In the genomic region with DNA sequence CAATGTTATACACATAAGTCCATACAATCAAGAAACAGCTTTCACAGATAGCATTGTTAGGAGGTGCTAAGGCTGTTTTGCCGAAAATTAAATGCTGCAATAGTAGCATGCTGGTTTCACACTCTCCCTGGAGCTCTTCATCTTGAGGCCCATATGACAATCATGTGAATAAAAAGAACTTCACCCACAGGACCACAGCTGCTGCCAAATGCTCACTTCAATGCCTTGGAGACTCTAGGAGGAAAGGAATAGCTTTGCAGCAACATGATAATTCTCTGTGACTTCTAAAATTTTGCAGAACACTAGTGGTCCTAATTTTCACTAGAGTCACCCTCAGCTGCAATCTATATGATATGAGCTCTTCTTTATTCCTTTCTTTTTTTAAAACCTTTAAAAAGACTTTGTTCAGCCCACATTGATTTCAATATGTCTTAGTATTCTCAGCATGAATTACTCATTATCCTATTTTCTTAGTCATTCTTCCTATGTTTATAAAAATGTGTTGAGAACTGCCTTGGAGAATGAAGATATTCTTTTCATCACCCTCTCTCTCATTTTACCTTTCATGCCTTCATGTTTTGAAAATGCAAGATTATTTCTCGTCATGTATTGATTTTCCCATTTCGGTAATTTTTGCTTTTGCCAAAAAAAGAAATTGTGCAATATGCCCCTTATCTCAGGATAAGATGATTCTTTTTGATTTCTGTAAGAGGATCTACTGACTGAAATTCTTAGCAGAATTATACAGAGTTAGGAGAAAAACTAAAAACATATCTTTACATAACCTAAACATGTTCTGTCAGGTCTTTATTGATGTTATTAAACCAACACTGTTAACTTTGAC, we compare ENCODE assay signal across 24 cellular contexts.
DNase-seq lines count a peak whose midpoint lies in the region; ATAC-seq, FAIRE-seq and TF ChIP-seq lines count a peak whose summit lies in the region.
"Had no signal": no experiment of that assay in that cellular context is flagged by ENCODE, and none has a peak within 500 bp of the region (broad histone marks: within the 10 kb centered on the region; RNA-seq: fewer than 3 reads in every experiment).

No MANE protein-coding gene starts in this region.

- H3K9me3 Mint-ChIP-seq in glutamatergic neuron (ENCODE audit: unreplicated experiment) (peaks cover 2% of the 10 kb centered on the region), GM23338 (no peaks in the 10 kb centered on the region)
- no peaks in the 10 kb centered on the region for H3K9me3 Mint-ChIP-seq in activated naive CD4-positive, alpha-beta T cell treated with anti-CD3 and anti-CD28 coated beads, Interleukin-2, amount 50 U/mL, for 72 hours
- H3K9me3 Mint-ChIP-seq: activated T-helper 1 cell treated with anti-CD3 and anti-CD28 coated beads, Interleukin-12 subunit alpha, Interleukin-12 subunit beta, Interleukin-2, Interleukin-4 antibody, amounts not matched to agents 30 ng/mL and 10 ng/mL and 1 ng/mL, durations not matched to agents 14 hours and 24 hours and 36 hours; stimulated activated memory B cell treated with anti-CD40 and anti-IgM and Interleukin-4, amounts not matched to agents 10 μg/mL and 1 μg/mL and 100 μg/mL, for 72 hours had no signal

- H3K4me2 ChIP-seq in IMR-90 (ENCODE audit: low read depth, low read length) (peak overlapping the region; percentile 52; the same call in 1 of the 2 replicates), GM23338 (no peak overlapping the region)

- H4K20me1 ChIP-seq in IMR-90 (ENCODE audit: insufficient read depth, low read length) (no peaks in the 10 kb centered on the region), GM23338 (replicated peaks; ENCODE audit: insufficient read depth) (no peaks in the 10 kb centered on the region)

- H2BK15ac ChIP-seq in IMR-90 (ENCODE audit: low read depth, low read length), result peak overlapping the region; percentile 25; the same call in 1 of the 3 replicates

- no TSS peak for BruUV-seq in IMR-90 (replicated peaks; lab: Mats Ljungman, UMichigan)

- H3K79me2 ChIP-seq in ACC112 (ENCODE audit: control insufficient read depth, insufficient read depth, low read length, unreplicated experiment) (no peaks in the 10 kb centered on the region), GM23338 (replicated peaks; ENCODE audit: insufficient read depth) (no peaks in the 10 kb centered on the region)
- H3K79me2 ChIP-seq: parathyroid adenoma had no signal

- DNase-seq in IMR-90 (peak; percentile 53), bronchial epithelial cell (ENCODE audit: low read depth) (peak; percentile 60), glutamatergic neuron (peak; percentile 25), SHP77 (lab: John Stamatoyannopoulos, UW) (no peak), GM23338 (ENCODE audit: low spot score) (no peak), NCI-H526 treated with DMSO at 0.1 percent for 48 hours (lab: John Stamatoyannopoulos, UW) (no peak)
- no peak for DNase-seq in activated naive CD4-positive, alpha-beta T cell treated with anti-CD3 and anti-CD28 coated beads, Interleukin-2, amount 50 U/mL, for 72 hours (ENCODE audit: low spot score in 2 of 2)
- DNase-seq: activated CD4-positive, alpha-beta T cell treated with anti-CD3 and anti-CD28 coated beads for 4 hours; kidney glomerular epithelial cell; mesendoderm; NCI-H510A treated with DMSO at 0.1 percent for 48 hours; stimulated activated CD4-positive, alpha-beta T cell treated with anti-CD3 and anti-CD28 coated beads, Interleukin-1b, Interleukin-23, amount 100 ng/mL, for 48 hours; testis had no signal

- H3K27ac Mint-ChIP-seq in glutamatergic neuron (ENCODE audit: unreplicated experiment) (peak overlapping the region; percentile 39), GM23338 (no peak overlapping the region)
- H3K27ac Mint-ChIP-seq in activated naive CD4-positive, alpha-beta T cell treated with anti-CD3 and anti-CD28 coated beads, Interleukin-2, amount 50 U/mL, for 72 hours, result no peak overlapping the region
- H3K27ac Mint-ChIP-seq: activated naive CD4-positive, alpha-beta T cell treated with anti-CD3 and anti-CD28 coated beads, Interleukin-2, amount 50 U/mL, for 24 hours; activated T-helper 1 cell treated with anti-CD3 and anti-CD28 coated beads, Interleukin-12 subunit alpha, Interleukin-12 subunit beta, Interleukin-2, Interleukin-4 antibody, amounts not matched to agents 30 ng/mL and 10 ng/mL and 1 ng/mL, durations not matched to agents 14 hours and 24 hours and 36 hours; CD14-positive monocyte; natural killer cell treated with Interleukin-12 subunit alpha and Interleukin-12 subunit beta and Interleukin-15 and Interleukin-18, amount 100 ng/mL, for 72 hours; stimulated activated memory B cell treated with anti-CD40 and anti-IgM and Interleukin-4, amounts not matched to agents 10 μg/mL and 1 μg/mL and 100 μg/mL, for 72 hours had no signal

- H3K27ac ChIP-seq in ACC112 (ENCODE audit: low read depth, low read length) (peak overlapping the region; percentile 64), IMR-90 (ENCODE audit: insufficient read depth, low read length) (no peak overlapping the region), GM23338 (ENCODE audit: low read depth) (no peak overlapping the region)
- H3K27ac ChIP-seq: HL-60, parathyroid adenoma, testis had no signal

- no CpG with 5 or more reads among the region's 3 CpGs for WGBS in IMR-90 (ENCODE audit: extremely low coverage in 2 of 2, insufficient read length in 1 of 2), 2 experiments

- peak overlapping the region in 1 of 2 experiments; percentile 21; a peak in 1 of 4 replicates for H4K8ac ChIP-seq in IMR-90 (ENCODE audit: low read depth in 2 of 2, low read length in 2 of 2)

- CTCF ChIA-PET in IMR-90 (lab: Yijun Ruan, JAX), result interaction anchor here (1.1 kb wide), 1 partner anchor 132 kb away, joined by 3 read pairs; no protein-coding TSS in a partner anchor

- in situ Hi-C loops in IMR-90 (cut with MboI; ENCODE audit: low sequenced_read_pairs), result no loop called here

- H3K18ac ChIP-seq in IMR-90 (ENCODE audit: low read depth, low read length), result peak overlapping the region; percentile 51; the same call in 1 of the 2 replicates

- TF ChIP-seq POLR2A in IMR-90 (IDR thresholded peaks at IDR 0.05; ENCODE audit: low read depth, low read length), result no peak

- H3F3A ChIP-seq in GM23338 (replicated peaks; ENCODE audit: low read depth), result no peaks in the 10 kb centered on the region

- H2AFZ ChIP-seq in ACC112 (ENCODE audit: low read length, unreplicated experiment) (no peak overlapping the region), IMR-90 (replicated peaks; ENCODE audit: low read length, poor library complexity) (no peak overlapping the region), GM23338 (no peak overlapping the region)
- H2AFZ ChIP-seq: parathyroid adenoma had no signal

- H3K36me3 Mint-ChIP-seq in glutamatergic neuron (ENCODE audit: unreplicated experiment) (no peaks in the 10 kb centered on the region), GM23338 (ENCODE audit: low read depth) (no peaks in the 10 kb centered on the region)
- H3K36me3 Mint-ChIP-seq in activated naive CD4-positive, alpha-beta T cell treated with anti-CD3 and anti-CD28 coated beads, Interleukin-2, amount 50 U/mL, for 72 hours, result no peaks in the 10 kb centered on the region
- H3K36me3 Mint-ChIP-seq: activated naive CD4-positive, alpha-beta T cell treated with anti-CD3 and anti-CD28 coated beads, Interleukin-2, amount 50 U/mL, for 24 hours; CD14-positive monocyte; natural killer cell treated with Interleukin-12 subunit alpha and Interleukin-12 subunit beta and Interleukin-15 and Interleukin-18, amount 100 ng/mL, for 72 hours; stimulated activated memory B cell treated with anti-CD40 and anti-IgM and Interleukin-4, amounts not matched to agents 10 μg/mL and 1 μg/mL and 100 μg/mL, for 72 hours had no signal

- H3K4me1 Mint-ChIP-seq in glutamatergic neuron (ENCODE audit: low read depth, unreplicated experiment) (peaks cover 11% of the 10 kb centered on the region), GM23338 (peaks cover 3% of the 10 kb centered on the region; the same call in 2 of the 3 replicates)
- H3K4me1 Mint-ChIP-seq: activated naive CD4-positive, alpha-beta T cell treated with anti-CD3 and anti-CD28 coated beads, Interleukin-2, amount 50 U/mL, for 24 hours; CD14-positive monocyte; stimulated activated memory B cell treated with anti-CD40 and anti-IgM and Interleukin-4, amounts not matched to agents 10 μg/mL and 1 μg/mL and 100 μg/mL, for 72 hours had no signal

- H2AK9ac ChIP-seq in IMR-90 (replicated peaks; ENCODE audit: low read depth, low read length, poor library complexity), result no peak overlapping the region

- intact Hi-C loops in IMR-90 (cut with micrococcal nuclease), result loop anchor here (5.0 kb wide), 1 partner anchor 109 kb away; a partner anchor contains a TSS

- H4K91ac ChIP-seq in IMR-90 (ENCODE audit: insufficient read depth, low read depth, low read length), result no peak overlapping the region

- H3K4ac ChIP-seq in IMR-90 (ENCODE audit: low read depth, low read length), result 0 out of 2 replicates have a peak overlapping the region, but pooled peaks have one; percentile 30

- H2BK5ac ChIP-seq in IMR-90 (ENCODE audit: low read depth, low read length, poor library complexity, severe bottlenecking), result no peak overlapping the region

- H3K4me1 ChIP-seq in ACC112 (ENCODE audit: control insufficient read depth, insufficient read depth, low read length, unreplicated experiment) (peaks cover 21% of the 10 kb centered on the region), IMR-90 (ENCODE audit: control insufficient read depth, insufficient read depth, low read length) (peaks cover 4% of the 10 kb centered on the region), GM23338 (ENCODE audit: insufficient read depth) (no peaks in the 10 kb centered on the region)
- H3K4me1 ChIP-seq: parathyroid adenoma, testis had no signal

- TF ChIP-seq RAD21 in IMR-90 (IDR thresholded peaks at IDR 0.05; ENCODE audit: low read length), result no peak

- H2BK120ac ChIP-seq in IMR-90 (ENCODE audit: low read depth, low read length), result peak overlapping the region; percentile 65

- H3K79me1 ChIP-seq in IMR-90 (ENCODE audit: low read depth in 1 of 2, low read length in 2 of 2), result no peaks in the 10 kb centered on the region

- 0 out of 2 replicates have a peak, but pooled peaks cover 3% of the 10 kb centered on the region for H3K9me1 ChIP-seq in IMR-90 (ENCODE audit: insufficient read depth, low read length)

- H4K5ac ChIP-seq in IMR-90 (ENCODE audit: low read depth, low read length), result no peak overlapping the region

- FAIRE-seq in bronchial epithelial cell (lab: Jason Lieb, UNC), result no peak
- FAIRE-seq: D721Med, G401.6 had no signal

- no peak overlapping the region for H3K56ac ChIP-seq in IMR-90 (ENCODE audit: extremely low read depth, insufficient read depth, low read length)

- peak overlapping the region; percentile 55 for H3K14ac ChIP-seq in IMR-90 (replicated peaks; ENCODE audit: low read depth, low read length)

- dilution Hi-C loops in IMR-90 (cut with HindIII; ENCODE audit: low sequenced_read_pairs, unreplicated experiment), result no loop called here

- no peak overlapping the region for H3K23ac ChIP-seq in IMR-90 (ENCODE audit: low read depth, low read length)

- TF ChIP-seq CTCF in IMR-90 (conservative IDR thresholded peaks at IDR 0.05; ENCODE audit: low read depth, low read length) (no peak), bronchial epithelial cell (IDR thresholded peaks at IDR 0.05; ENCODE audit: insufficient read depth, low read length, severe bottlenecking) (no peak), glutamatergic neuron (IDR thresholded peaks at IDR 0.05; ENCODE audit: partially characterized antibody, unreplicated experiment) (no peak), GM23338 (conservative IDR thresholded peaks at IDR 0.05; ENCODE audit: low read depth in 2 of 2) (no peak)

- no peak overlapping the region for H2AK5ac ChIP-seq in IMR-90 (ENCODE audit: low read depth, low read length)

- H3K4me3 ChIP-seq in ACC112 (ENCODE audit: low read depth, low read length) (peak overlapping the region; percentile 15; the same call in 1 of the 2 replicates), IMR-90 (ENCODE audit: insufficient read depth, low read depth, low read length) (no peak overlapping the region), bronchial epithelial cell (ENCODE audit: low read depth, low read length) (no peak overlapping the region), GM23338 (no peak overlapping the region)
- H3K4me3 ChIP-seq: testis had no signal

- ATAC-seq in IMR-90 (ENCODE audit: low read depth) (peak; percentile 73; the same call in 1 of the 2 replicates), GM23338 (no peak)
- no peak for ATAC-seq in activated naive CD4-positive, alpha-beta T cell treated with anti-CD3 and anti-CD28 coated beads, Interleukin-2, amount 50 U/mL, for 72 hours
- ATAC-seq: natural killer cell treated with Interleukin-12 subunit alpha and Interleukin-12 subunit beta and Interleukin-15 and Interleukin-18, amount 100 ng/mL, for 72 hours; stimulated activated memory B cell treated with anti-CD40 and anti-IgM and Interleukin-4, amounts not matched to agents 10 μg/mL and 1 μg/mL and 100 μg/mL, for 72 hours had no signal

- peak overlapping the region; percentile 84 for H2BK20ac ChIP-seq in IMR-90 (ENCODE audit: low read depth, low read length)

- H3K27me3 Mint-ChIP-seq in glutamatergic neuron (ENCODE audit: unreplicated experiment) (peaks cover under 1% of the 10 kb centered on the region), GM23338 (ENCODE audit: insufficient read depth, low read depth, poor library complexity) (no peaks in the 10 kb centered on the region)
- H3K27me3 Mint-ChIP-seq: activated naive CD4-positive, alpha-beta T cell treated with anti-CD3 and anti-CD28 coated beads, Interleukin-2, amount 50 U/mL, for 24 hours; brain; natural killer cell treated with Interleukin-12 subunit alpha and Interleukin-12 subunit beta and Interleukin-15 and Interleukin-18, amount 100 ng/mL, for 72 hours; stimulated activated memory B cell treated with anti-CD40 and anti-IgM and Interleukin-4, amounts not matched to agents 10 μg/mL and 1 μg/mL and 100 μg/mL, for 72 hours had no signal

- H3K4me3 Mint-ChIP-seq in glutamatergic neuron (ENCODE audit: unreplicated experiment), result no peak overlapping the region
- no peak overlapping the region for H3K4me3 Mint-ChIP-seq in GM23338
- H3K4me3 Mint-ChIP-seq: activated naive CD4-positive, alpha-beta T cell treated with anti-CD3 and anti-CD28 coated beads, Interleukin-2, amount 50 U/mL, for 24 hours; activated T-helper 1 cell treated with anti-CD3 and anti-CD28 coated beads, Interleukin-12 subunit alpha, Interleukin-12 subunit beta, Interleukin-2, Interleukin-4 antibody, amounts not matched to agents 30 ng/mL and 10 ng/mL and 1 ng/mL, durations not matched to agents 14 hours and 24 hours and 36 hours; brain; CD14-positive monocyte; natural killer cell treated with Interleukin-12 subunit alpha and Interleukin-12 subunit beta and Interleukin-15 and Interleukin-18, amount 100 ng/mL, for 72 hours; stimulated activated memory B cell treated with anti-CD40 and anti-IgM and Interleukin-4, amounts not matched to agents 10 μg/mL and 1 μg/mL and 100 μg/mL, for 72 hours had no signal

- H3K36me3 ChIP-seq in ACC112 (ENCODE audit: insufficient read depth, low read length), result no peaks in the 10 kb centered on the region
- H3K36me3 ChIP-seq in IMR-90 (ENCODE audit: control insufficient read depth, insufficient read depth, low read length), result no peaks in the 10 kb centered on the region
- H3K36me3 ChIP-seq in bronchial epithelial cell (ENCODE audit: control insufficient read depth, insufficient read depth, low read length), result no peaks in the 10 kb centered on the region
- H3K36me3 ChIP-seq in GM23338 (ENCODE audit: insufficient read depth), result no peaks in the 10 kb centered on the region

- H3K9me3 ChIP-seq in IMR-90 (ENCODE audit: control insufficient read depth, insufficient read depth, low read length), result no peaks in the 10 kb centered on the region
- H3K9me3 ChIP-seq: testis had no signal

- H3K9me2 ChIP-seq in GM23338 (ENCODE audit: insufficient read depth), result no peaks in the 10 kb centered on the region; the same call in 1 of the 2 replicates

- no peak overlapping the region for H3K9ac ChIP-seq in IMR-90 (ENCODE audit: low read depth, low read length)
- H3K9ac ChIP-seq: parathyroid adenoma had no signal

- H3K27me3 ChIP-seq in ACC112 (ENCODE audit: insufficient read depth, low read length) (no peaks in the 10 kb centered on the region), IMR-90 (ENCODE audit: control insufficient read depth, insufficient read depth, low read length) (no peaks in the 10 kb centered on the region), bronchial epithelial cell (ENCODE audit: control insufficient read depth, insufficient read depth, low read length) (no peaks in the 10 kb centered on the region), GM23338 (ENCODE audit: insufficient read depth) (no peaks in the 10 kb centered on the region)
- H3K27me3 ChIP-seq: testis had no signal

- POLR2A ChIA-PET in IMR-90 (lab: Charles Lee; ENCODE audit: unreplicated experiment), result no interaction called here

Comparison
In these comparisons a context has a peak if more than half of its experiments do, and no peak if none do; other contexts are left out.
1. DNase-seq: peak in IMR-90 (single experiment), bronchial epithelial cell (single experiment) and glutamatergic neuron (single experiment); none in SHP77 (0 of 2), GM23338 (single experiment), activated naive CD4-positive, alpha-beta T cell treated with anti-CD3 and anti-CD28 coated beads, Interleukin-2, amount 50 U/mL, for 72 hours (0 of 2) and NCI-H526 treated with DMSO at 0.1 percent for 48 hours (single experiment).